8 cellular contexts compared by ENCODE assay signal in the genomic region with DNA sequence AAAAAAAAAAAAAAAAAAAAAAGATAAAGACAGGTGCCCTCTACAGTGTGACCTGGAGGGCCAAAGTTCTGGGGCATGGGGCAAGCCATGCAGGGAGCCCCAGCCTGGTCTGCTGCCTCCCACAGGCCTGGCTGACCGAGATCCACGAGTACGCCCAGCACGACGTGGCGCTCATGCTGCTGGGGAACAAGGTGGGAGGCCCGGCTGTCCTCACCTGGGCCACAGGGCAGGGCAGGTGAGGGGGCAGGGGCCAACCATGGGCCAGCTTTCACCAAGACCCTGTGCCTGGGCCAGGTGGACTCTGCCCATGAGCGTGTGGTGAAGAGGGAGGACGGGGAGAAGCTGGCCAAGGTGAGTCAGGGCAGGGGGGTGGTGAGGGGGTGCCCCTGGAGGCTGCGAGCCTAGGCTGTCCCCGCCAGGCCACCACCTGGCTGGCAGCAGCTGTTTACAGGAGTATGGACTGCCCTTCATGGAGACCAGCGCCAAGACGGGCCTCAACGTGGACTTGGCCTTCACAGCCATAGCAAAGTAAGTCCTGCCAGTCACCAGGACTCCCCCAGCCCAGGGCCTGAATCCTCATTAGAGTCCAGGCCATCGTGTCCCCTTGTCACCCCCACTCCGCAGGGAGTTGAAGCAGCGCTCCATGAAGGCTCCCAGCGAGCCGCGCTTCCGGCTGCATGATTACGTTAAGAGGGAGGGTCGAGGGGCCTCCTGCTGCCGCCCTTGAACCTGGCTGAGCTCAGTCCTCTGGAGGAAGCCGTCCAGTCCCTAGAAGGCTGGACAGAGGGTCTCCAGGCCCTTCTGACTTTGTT. TPM values are rescaled to one million over a fixed set of nuclear protein-coding genes. Genes with fewer than 3 reads are reported as not detected.
DNase-seq lines count a peak whose midpoint lies in the region; ATAC-seq, FAIRE-seq and TF ChIP-seq lines count a peak whose summit lies in the region.

No MANE protein-coding gene starts in this region.

- H3K4me1 ChIP-seq in MM.1S (ENCODE audit: low read length) (peaks cover 35% of the 10 kb centered on the region), adrenal gland (replicated peaks in 1 of 2) (peaks cover 38 to 66% of the 10 kb centered on the region in 2 donors), HepG2 (ENCODE audit: insufficient read depth, low read length) (peaks cover 69% of the 10 kb centered on the region), thoracic aorta (ENCODE audit: control insufficient read depth in 1 of 2, low read depth in 2 of 2) (peaks cover 32 to 79% of the 10 kb centered on the region in 2 donors)

- no peak for DNase-seq in GM10248 (ENCODE audit: extremely low spot score)
- peak; percentile 19 for DNase-seq in MM.1S
- peak in 2 of 7 donors; percentile 49 to 74 for DNase-seq in adrenal gland
- peak; percentile 38 for DNase-seq in HepG2 (ENCODE audit: low spot score)
- DNase-seq in thoracic aorta (ENCODE audit: low spot score): no peak
- no peak for DNase-seq in NCI-H2107 treated with DMSO at 0.1 percent for 48 hours (lab: John Stamatoyannopoulos, UW; ENCODE audit: unreplicated experiment)
- DNase-seq in anterior cingulate cortex (lab: John Stamatoyannopoulos, UW): no peak

- TF ChIP-seq EP300 in HepG2 (IDR thresholded peaks at IDR 0.05; ENCODE audit: low read depth in 2 of 2, low read length in 2 of 2): no peak
- TF ChIP-seq EP300 in HepG2 (CRISPR knock-in tag; IDR thresholded peaks at IDR 0.05; ENCODE audit: borderline replicate concordance): no peak

- TF ChIP-seq POLR2A in adrenal gland (IDR thresholded peaks at IDR 0.05): no peak
- TF ChIP-seq POLR2A in HepG2 (IDR thresholded peaks at IDR 0.05; ENCODE audit: insufficient read depth in 1 of 2, low read depth in 2 of 2, low read length in 2 of 2): peak; percentile 71 to 75

- 0 out of 2 replicates have a peak, but pooled peaks have one; percentile 24 for TF ChIP-seq RAD21 in HepG2 (CRISPR knock-in tag; IDR thresholded peaks at IDR 0.05)

- ATAC-seq in HepG2 (no peak), thoracic aorta (ENCODE audit: insufficient number of reproducible peaks, low FRiP score, low read depth) (no peak), HG02885 (IDR thresholded peaks at IDR 0.05; ENCODE audit: poor library complexity, unreplicated experiment) (no peak)

- H3K9ac ChIP-seq in MM.1S (ENCODE audit: low read length) (peak overlapping the region; percentile 97; the same call in 1 of the 2 replicates), HepG2 (ENCODE audit: insufficient read depth, low read depth, low read length) (peak overlapping the region; percentile 99)

- H3K4me2 ChIP-seq in MM.1S (ENCODE audit: low read depth, low read length) (peak overlapping the region; percentile 100), HepG2 (ENCODE audit: low read depth, low read length) (peak overlapping the region; percentile 97)

- POLR2A ChIA-PET in GM10248 (lab: Yijun Ruan, JAX) (interaction anchor here (0.6 to 1.3 kb wide), 4 partner anchors 113 to 370 kb away, joined by 4 to 7 read pairs (median 6); a partner anchor contains a TSS), HepG2 (lab: Yijun Ruan, JAX) (interaction anchor here (0.6 to 6.6 kb wide), 12 partner anchors 10 to 192 kb away, joined by 3 to 79 read pairs (median 4); a partner anchor contains a TSS)

- H3K79me2 ChIP-seq in MM.1S (ENCODE audit: low read length) (peaks cover 46% of the 10 kb centered on the region), HepG2 (ENCODE audit: insufficient read depth, low read length) (peaks cover 45% of the 10 kb centered on the region)

- peaks cover 37% of the 10 kb centered on the region for H4K20me1 ChIP-seq in MM.1S (ENCODE audit: insufficient read depth, low read length)
- peaks cover 73% of the 10 kb centered on the region for H4K20me1 ChIP-seq in HepG2 (ENCODE audit: insufficient read depth, low read length)

- H2AFZ ChIP-seq in MM.1S (ENCODE audit: low read length) (no peak overlapping the region), HepG2 (ENCODE audit: low read length) (no peak overlapping the region)

- H3K4me3 ChIP-seq in MM.1S (ENCODE audit: low read length) (peak overlapping the region; percentile 97), adrenal gland (peak overlapping the region in 2 of 4 donors; percentile 10 to 69), HepG2 (replicated peaks in 1 of 3; ENCODE audit: insufficient read depth in 1 of 3, low read depth in 2 of 3, low read length in 3 of 3) (peak overlapping the region; percentile 88 to 99 (median 98)), thoracic aorta (peak overlapping the region; percentile 74)

- intact Hi-C loops in adrenal gland (cut with DNase I) (loop anchor here in 1 of 2 donors (5.0 kb wide), 1 partner anchor 146 kb away; a partner anchor contains a TSS), HepG2 (cut with micrococcal nuclease; ENCODE audit: unreplicated experiment) (loop anchor here (1.0 kb wide), 1 partner anchor 130 kb away; no protein-coding TSS in a partner anchor)

- H3K36me3 ChIP-seq in MM.1S (replicated peaks; ENCODE audit: insufficient read depth, low read length) (peaks cover 4% of the 10 kb centered on the region; the same call in 1 of the 2 replicates), adrenal gland (replicated peaks in 1 of 2) (no peaks in the 10 kb centered on the region), HepG2 (replicated peaks in 1 of 2; ENCODE audit: control insufficient read depth in 1 of 2, insufficient read depth in 2 of 2, low read length in 2 of 2) (peaks cover 0 to 11% of the 10 kb centered on the region in 2 experiments; a peak in 3 of 5 replicates), thoracic aorta (no peaks in the 10 kb centered on the region)

- peaks cover 68% of the 10 kb centered on the region for H3F3A ChIP-seq in MM.1S (ENCODE audit: insufficient read depth, low read length)

- H3K27ac ChIP-seq in MM.1S (ENCODE audit: low read length): peak overlapping the region; percentile 62; the same call in 1 of the 2 replicates
- H3K27ac ChIP-seq in adrenal gland: peak overlapping the region in 4 of 5 donors; percentile 27 to 85 (median 62)
- H3K27ac ChIP-seq in HepG2 (ENCODE audit: extremely low read length, insufficient read depth, low read length): peak overlapping the region; percentile 85
- peak overlapping the region; percentile 51 to 72 for H3K27ac ChIP-seq in thoracic aorta

- FAIRE-seq in HepG2 (lab: Jason Lieb, UNC): no peak

- H3K9me3 ChIP-seq in MM.1S (replicated peaks; ENCODE audit: insufficient read depth, low read length): no peaks in the 10 kb centered on the region
- no peaks in the 10 kb centered on the region for H3K9me3 ChIP-seq in adrenal gland (replicated peaks in 1 of 3)
- H3K9me3 ChIP-seq in HepG2 (ENCODE audit: low read length): no peaks in the 10 kb centered on the region
- no peaks in the 10 kb centered on the region for H3K9me3 ChIP-seq in thoracic aorta

- H3K27me3 ChIP-seq in MM.1S (replicated peaks; ENCODE audit: insufficient read depth, low read length) (no peaks in the 10 kb centered on the region), adrenal gland (no peaks in the 10 kb centered on the region), HepG2 (ENCODE audit: control insufficient read depth in 1 of 2, insufficient read depth in 2 of 2, low read length in 2 of 2) (no peaks in the 10 kb centered on the region; a peak in 1 of 5 replicates), thoracic aorta (replicated peaks; ENCODE audit: insufficient read depth) (no peaks in the 10 kb centered on the region)

- 35 to 56% (median 43%) methylated on average over 7 to 25 of the region's 25 CpGs for WGBS in adrenal gland, 4 donors
- 8% methylated on average over 8 of the region's 25 CpGs for WGBS in HepG2 (ENCODE audit: low lambda C conversion rate)

- TF ChIP-seq CTCF in GM10248 (IDR thresholded peaks at IDR 0.05; ENCODE audit: control extremely low read depth, extremely low read depth, low read depth, missing control alignments) (peak; percentile 47), MM.1S (IDR thresholded peaks at IDR 0.05; ENCODE audit: low read length) (no peak), adrenal gland (IDR thresholded peaks at IDR 0.05) (no peak), HepG2 (CRISPR knock-in tag; IDR thresholded peaks at IDR 0.05) (peak; percentile 62), thoracic aorta (IDR thresholded peaks at IDR 0.05) (no peak)

- BruUV-seq in HepG2 (replicated peaks; lab: Mats Ljungman, UMichigan): no TSS peak

- no peaks in the 10 kb centered on the region for H3K9me2 ChIP-seq in MM.1S (replicated peaks; ENCODE audit: insufficient read depth, low read length)

- in situ Hi-C loops in HepG2 (cut with HindIII; ENCODE audit: extremely low pct_ligation_motif_present, low pct_unique_long_range_greater_than_20kb): no loop called here

- CTCF ChIA-PET in GM10248 (lab: Yijun Ruan, JAX) (interaction anchor here (0.7 to 6.3 kb wide), 10 partner anchors 9 to 790 kb away, joined by 3 to 78 read pairs (median 4); a partner anchor contains a TSS), HepG2 (lab: Yijun Ruan, JAX; ENCODE audit: low intra/inter-chr PET ratio, low total read pairs) (no interaction called here)

RNA-seq across cellular contexts. Expression of a gene that starts 2.7 kb away (rescaled TPM):
- total RNA-seq in adrenal gland (100 to 1,000 TPM in 1 of 8 donors, 10 to 100 TPM in 7; 28.4 to 129 (median 60.5) TPM), HepG2 (2016; rRNA removed; fragmentation: Illumina TruSeq; extraction: Trizol) (40.3 and 47.9 TPM in 2 replicates), thoracic aorta (10 to 100 TPM; 34.1 to 54.8 TPM)
- polyA plus RNA-seq in adrenal gland (10 to 100 TPM; 21.0 to 47.8 (median 43.8) TPM), HepG2 (2011; rRNA removed) (65.6 and 67.9 TPM in 2 replicates)
- total RNA-seq in HepG2 (2016; cell fraction: cytosol; rRNA removed; fragmentation: Illumina TruSeq; extraction: Trizol; ENCODE audit: low read depth): 34.6 and 39.0 TPM in 2 replicates
- total RNA-seq in HepG2 (2016; cell fraction: insoluble cytoplasmic fraction; rRNA removed; fragmentation: Illumina TruSeq; extraction: Trizol): 37.7 and 45.9 TPM in 2 replicates
- 86.6 and 88.7 TPM in 2 replicates for total RNA-seq in HepG2 (2016; cell fraction: membrane; rRNA removed; fragmentation: Illumina TruSeq; extraction: Trizol)
- total RNA-seq in HepG2 (2016; cell fraction: nucleus; rRNA removed; fragmentation: Illumina TruSeq; extraction: Trizol): 27.8 and 32.2 TPM in 2 replicates
- 42.1 and 56.2 TPM in 2 replicates for polyA plus RNA-seq in HepG2 (2011; cell fraction: cytosol; rRNA removed)
- polyA plus RNA-seq in HepG2 (2011; cell fraction: nucleus; rRNA removed): 119 and 145 TPM in 2 replicates
- polyA plus RNA-seq in HepG2 (2012): 36.5 and 51.9 TPM in 2 replicates
- polyA plus RNA-seq in HepG2 (2016; cell fraction: cytosol; fragmentation: Illumina TruSeq; extraction: Trizol; ENCODE audit: low read depth): 64.8 and 68.7 TPM in 2 replicates
- 43.6 and 56.9 TPM in 2 replicates for polyA plus RNA-seq in HepG2 (2016; cell fraction: insoluble cytoplasmic fraction; fragmentation: Illumina TruSeq; extraction: Trizol; ENCODE audit: low read depth)
- polyA plus RNA-seq in HepG2 (2016; cell fraction: membrane; fragmentation: Illumina TruSeq; extraction: Trizol; ENCODE audit: low read depth): 91.9 and 99.7 TPM in 2 replicates
- polyA plus RNA-seq in HepG2 (2016; cell fraction: nucleus; fragmentation: Illumina TruSeq; extraction: Trizol; ENCODE audit: insufficient read depth, low read depth): 74.4 and 76.4 TPM in 2 replicates
- 81.3 and 108 TPM in 2 replicates for polyA minus RNA-seq in HepG2 (2011; rRNA and poly(A)+ RNA removed; ENCODE audit: low replicate concordance)
- 41.1 and 51.4 TPM in 2 replicates for polyA minus RNA-seq in HepG2 (2011; cell fraction: cytosol; rRNA and poly(A)+ RNA removed)
- polyA minus RNA-seq in HepG2 (2011; cell fraction: nucleus; rRNA and poly(A)+ RNA removed): 18.5 and 21.0 TPM in 2 replicates

RNA-seq across cellular contexts. Expression of a gene that starts 4.5 kb away (rescaled TPM):
- 1 to 10 TPM in 6 of 8 donors, not detected in 2; 1.0 to 4.1 (median 1.8) TPM for total RNA-seq in adrenal gland
- 10 to 100 TPM in 1 of 3 donors, 1 to 10 TPM in 1, under 1 TPM in 1; 0.46 to 23.1 (median 6.7) TPM for polyA plus RNA-seq in adrenal gland
- 0.45 and 0.86 TPM in 2 replicates for total RNA-seq in HepG2 (2016; rRNA removed; fragmentation: Illumina TruSeq; extraction: Trizol)
- total RNA-seq in HepG2 (2016; cell fraction: cytosol; rRNA removed; fragmentation: Illumina TruSeq; extraction: Trizol; ENCODE audit: low read depth): 1.2 and 1.4 TPM in 2 replicates
- 0.62 and 1.3 TPM in 2 replicates for total RNA-seq in HepG2 (2016; cell fraction: insoluble cytoplasmic fraction; rRNA removed; fragmentation: Illumina TruSeq; extraction: Trizol)
- 0.96 and 1.9 TPM in 2 replicates for total RNA-seq in HepG2 (2016; cell fraction: membrane; rRNA removed; fragmentation: Illumina TruSeq; extraction: Trizol)
- total RNA-seq in HepG2 (2016; cell fraction: nucleus; rRNA removed; fragmentation: Illumina TruSeq; extraction: Trizol): 1.0 and 1.6 TPM in 2 replicates
- 3.6 and 3.7 TPM in 2 replicates for polyA plus RNA-seq in HepG2 (2011; rRNA removed)
- 2.2 and 3.4 TPM in 2 replicates for polyA plus RNA-seq in HepG2 (2011; cell fraction: cytosol; rRNA removed)
- 20.4 and 21.0 TPM in 2 replicates for polyA plus RNA-seq in HepG2 (2011; cell fraction: nucleus; rRNA removed)
- 2.3 and 3.3 TPM in 2 replicates for polyA plus RNA-seq in HepG2 (2012)
- polyA plus RNA-seq in HepG2 (2016; cell fraction: cytosol; fragmentation: Illumina TruSeq; extraction: Trizol; ENCODE audit: low read depth): 2.1 and 2.3 TPM in 2 replicates
- polyA plus RNA-seq in HepG2 (2016; cell fraction: insoluble cytoplasmic fraction; fragmentation: Illumina TruSeq; extraction: Trizol; ENCODE audit: low read depth): 0.92 and 1.1 TPM in 2 replicates
- 1.9 and 2.3 TPM in 2 replicates for polyA plus RNA-seq in HepG2 (2016; cell fraction: membrane; fragmentation: Illumina TruSeq; extraction: Trizol; ENCODE audit: low read depth)
- 3.2 and 3.9 TPM in 2 replicates for polyA plus RNA-seq in HepG2 (2016; cell fraction: nucleus; fragmentation: Illumina TruSeq; extraction: Trizol; ENCODE audit: insufficient read depth, low read depth)
- 6.5 and 7.6 TPM in 2 replicates for polyA minus RNA-seq in HepG2 (2011; rRNA and poly(A)+ RNA removed; ENCODE audit: low replicate concordance)
- polyA minus RNA-seq in HepG2 (2011; cell fraction: cytosol; rRNA and poly(A)+ RNA removed): 0.79 TPM in 1 of 2 replicates, not detected in the other
- 0.90 and 1.2 TPM in 2 replicates for polyA minus RNA-seq in HepG2 (2011; cell fraction: nucleus; rRNA and poly(A)+ RNA removed)
- not detected for total RNA-seq in thoracic aorta

RNA-seq across cellular contexts. Expression of a gene that starts 17.2 kb away (rescaled TPM):
- total RNA-seq in adrenal gland (100 to 1,000 TPM in 5 of 8 donors, 10 to 100 TPM in 3; 43.5 to 145 (median 104) TPM), HepG2 (2016; rRNA removed; fragmentation: Illumina TruSeq; extraction: Trizol) (9.1 and 22.1 TPM in 2 replicates), thoracic aorta (1,000 to 10,000 TPM in 1 of 2 donors, 100 to 1,000 TPM in 1; 838 to 1,071 TPM)
- polyA plus RNA-seq in adrenal gland (100 to 1,000 TPM in 2 of 3 donors, 1 to 10 TPM in 1; 9.2 to 359 (median 104) TPM), HepG2 (2011; rRNA removed) (23.0 and 40.7 TPM in 2 replicates)
- total RNA-seq in HepG2 (2016; cell fraction: cytosol; rRNA removed; fragmentation: Illumina TruSeq; extraction: Trizol; ENCODE audit: low read depth): 14.9 and 15.2 TPM in 2 replicates
- total RNA-seq in HepG2 (2016; cell fraction: insoluble cytoplasmic fraction; rRNA removed; fragmentation: Illumina TruSeq; extraction: Trizol): 6.6 and 20.8 TPM in 2 replicates
- 10.1 and 11.4 TPM in 2 replicates for total RNA-seq in HepG2 (2016; cell fraction: membrane; rRNA removed; fragmentation: Illumina TruSeq; extraction: Trizol)
- total RNA-seq in HepG2 (2016; cell fraction: nucleus; rRNA removed; fragmentation: Illumina TruSeq; extraction: Trizol): 26.8 and 33.4 TPM in 2 replicates
- 18.3 and 19.9 TPM in 2 replicates for polyA plus RNA-seq in HepG2 (2011; cell fraction: cytosol; rRNA removed)
- polyA plus RNA-seq in HepG2 (2011; cell fraction: nucleus; rRNA removed): 410 and 565 TPM in 2 replicates
- 20.8 and 52.6 TPM in 2 replicates for polyA plus RNA-seq in HepG2 (2012)
- polyA plus RNA-seq in HepG2 (2016; cell fraction: cytosol; fragmentation: Illumina TruSeq; extraction: Trizol; ENCODE audit: low read depth): 0.90 and 0.96 TPM in 2 replicates
- 6.2 and 8.3 TPM in 2 replicates for polyA plus RNA-seq in HepG2 (2016; cell fraction: insoluble cytoplasmic fraction; fragmentation: Illumina TruSeq; extraction: Trizol; ENCODE audit: low read depth)
- 1.6 TPM in 2 replicates for polyA plus RNA-seq in HepG2 (2016; cell fraction: membrane; fragmentation: Illumina TruSeq; extraction: Trizol; ENCODE audit: low read depth)
- 86.8 and 102 TPM in 2 replicates for polyA plus RNA-seq in HepG2 (2016; cell fraction: nucleus; fragmentation: Illumina TruSeq; extraction: Trizol; ENCODE audit: insufficient read depth, low read depth)
- polyA minus RNA-seq in HepG2 (2011; rRNA and poly(A)+ RNA removed; ENCODE audit: low replicate concordance): 24.5 and 75.7 TPM in 2 replicates
- polyA minus RNA-seq in HepG2 (2011; cell fraction: cytosol; rRNA and poly(A)+ RNA removed): 24.3 and 34.5 TPM in 2 replicates
- polyA minus RNA-seq in HepG2 (2011; cell fraction: nucleus; rRNA and poly(A)+ RNA removed): 72.0 and 84.2 TPM in 2 replicates

RNA-seq across cellular contexts. Expression of a gene that starts 43.5 kb away (rescaled TPM):
- total RNA-seq in adrenal gland: 1 to 10 TPM in 2 of 8 donors, under 1 TPM in 4, not detected in 2; 0.06 to 2.7 (median 0.62) TPM
- polyA plus RNA-seq in adrenal gland: 1 to 10 TPM in 2 of 3 donors, not detected in 1; 1.4 to 5.2 TPM
- total RNA-seq in HepG2 (2016; rRNA removed; fragmentation: Illumina TruSeq; extraction: Trizol): 1.2 and 1.4 TPM in 2 replicates
- 0.20 and 2.1 TPM in 2 replicates for total RNA-seq in HepG2 (2016; cell fraction: cytosol; rRNA removed; fragmentation: Illumina TruSeq; extraction: Trizol; ENCODE audit: low read depth)
- 0.56 and 0.91 TPM in 2 replicates for total RNA-seq in HepG2 (2016; cell fraction: insoluble cytoplasmic fraction; rRNA removed; fragmentation: Illumina TruSeq; extraction: Trizol)
- total RNA-seq in HepG2 (2016; cell fraction: membrane; rRNA removed; fragmentation: Illumina TruSeq; extraction: Trizol): 0.65 and 0.76 TPM in 2 replicates
- total RNA-seq in HepG2 (2016; cell fraction: nucleus; rRNA removed; fragmentation: Illumina TruSeq; extraction: Trizol): 0.65 and 1.9 TPM in 2 replicates
- 2.2 and 9.4 TPM in 2 replicates for polyA plus RNA-seq in HepG2 (2011; rRNA removed)
- polyA plus RNA-seq in HepG2 (2011; cell fraction: cytosol; rRNA removed): 0.65 and 1.0 TPM in 2 replicates
- polyA plus RNA-seq in HepG2 (2011; cell fraction: nucleus; rRNA removed): 13.6 and 21.2 TPM in 2 replicates
- 2.3 and 3.3 TPM in 2 replicates for polyA plus RNA-seq in HepG2 (2012)
- 0.10 TPM in 2 replicates for polyA plus RNA-seq in HepG2 (2016; cell fraction: cytosol; fragmentation: Illumina TruSeq; extraction: Trizol; ENCODE audit: low read depth)
- 0.49 and 0.81 TPM in 2 replicates for polyA plus RNA-seq in HepG2 (2016; cell fraction: insoluble cytoplasmic fraction; fragmentation: Illumina TruSeq; extraction: Trizol; ENCODE audit: low read depth)
- polyA plus RNA-seq in HepG2 (2016; cell fraction: membrane; fragmentation: Illumina TruSeq; extraction: Trizol; ENCODE audit: low read depth): 0.34 and 0.36 TPM in 2 replicates
- 4.1 and 6.3 TPM in 2 replicates for polyA plus RNA-seq in HepG2 (2016; cell fraction: nucleus; fragmentation: Illumina TruSeq; extraction: Trizol; ENCODE audit: insufficient read depth, low read depth)
- 4.0 TPM in 1 of 2 replicates, not detected in the other for polyA minus RNA-seq in HepG2 (2011; rRNA and poly(A)+ RNA removed; ENCODE audit: low replicate concordance)
- polyA minus RNA-seq in HepG2 (2011; cell fraction: cytosol; rRNA and poly(A)+ RNA removed): 0.88 and 1.8 TPM in 2 replicates
- polyA minus RNA-seq in HepG2 (2011; cell fraction: nucleus; rRNA and poly(A)+ RNA removed): 1.5 and 2.7 TPM in 2 replicates
- total RNA-seq in thoracic aorta: not detected

RNA-seq across cellular contexts. Expression of a gene that starts 52.4 kb away (rescaled TPM):
- total RNA-seq in adrenal gland: 100 to 1,000 TPM in 1 of 8 donors, 10 to 100 TPM in 7; 33.9 to 116 (median 57.2) TPM
- polyA plus RNA-seq in adrenal gland: 10 to 100 TPM; 21.9 to 96.3 (median 69.1) TPM
- 25.2 and 30.8 TPM in 2 replicates for total RNA-seq in HepG2 (2016; rRNA removed; fragmentation: Illumina TruSeq; extraction: Trizol)
- total RNA-seq in HepG2 (2016; cell fraction: cytosol; rRNA removed; fragmentation: Illumina TruSeq; extraction: Trizol; ENCODE audit: low read depth): 66.8 and 68.3 TPM in 2 replicates
- total RNA-seq in HepG2 (2016; cell fraction: insoluble cytoplasmic fraction; rRNA removed; fragmentation: Illumina TruSeq; extraction: Trizol): 24.8 and 34.9 TPM in 2 replicates
- total RNA-seq in HepG2 (2016; cell fraction: membrane; rRNA removed; fragmentation: Illumina TruSeq; extraction: Trizol): 73.3 and 82.0 TPM in 2 replicates
- 20.0 and 20.9 TPM in 2 replicates for total RNA-seq in HepG2 (2016; cell fraction: nucleus; rRNA removed; fragmentation: Illumina TruSeq; extraction: Trizol)
- polyA plus RNA-seq in HepG2 (2011; rRNA removed): 70.9 and 72.7 TPM in 2 replicates
- 88.3 and 159 TPM in 2 replicates for polyA plus RNA-seq in HepG2 (2011; cell fraction: cytosol; rRNA removed)
- polyA plus RNA-seq in HepG2 (2011; cell fraction: nucleus; rRNA removed): 109 and 133 TPM in 2 replicates
- 26.5 and 34.3 TPM in 2 replicates for polyA plus RNA-seq in HepG2 (2012)
- polyA plus RNA-seq in HepG2 (2016; cell fraction: cytosol; fragmentation: Illumina TruSeq; extraction: Trizol; ENCODE audit: low read depth): 136 and 139 TPM in 2 replicates
- 45.5 and 48.4 TPM in 2 replicates for polyA plus RNA-seq in HepG2 (2016; cell fraction: insoluble cytoplasmic fraction; fragmentation: Illumina TruSeq; extraction: Trizol; ENCODE audit: low read depth)
- 121 and 123 TPM in 2 replicates for polyA plus RNA-seq in HepG2 (2016; cell fraction: membrane; fragmentation: Illumina TruSeq; extraction: Trizol; ENCODE audit: low read depth)
- 52.7 and 57.3 TPM in 2 replicates for polyA plus RNA-seq in HepG2 (2016; cell fraction: nucleus; fragmentation: Illumina TruSeq; extraction: Trizol; ENCODE audit: insufficient read depth, low read depth)
- 111 and 121 TPM in 2 replicates for polyA minus RNA-seq in HepG2 (2011; rRNA and poly(A)+ RNA removed; ENCODE audit: low replicate concordance)
- polyA minus RNA-seq in HepG2 (2011; cell fraction: cytosol; rRNA and poly(A)+ RNA removed): 30.5 and 31.0 TPM in 2 replicates
- 41.5 and 46.5 TPM in 2 replicates for polyA minus RNA-seq in HepG2 (2011; cell fraction: nucleus; rRNA and poly(A)+ RNA removed)
- 10 to 100 TPM; 13.7 to 47.7 TPM for total RNA-seq in thoracic aorta

Comparison
In these comparisons a context has a peak if more than half of its experiments do, and no peak if none do; other contexts are left out.
1. DNase-seq: peak in MM.1S (single experiment) and HepG2 (single experiment); none in GM10248 (single experiment), thoracic aorta (single experiment), NCI-H2107 treated with DMSO at 0.1 percent for 48 hours (single experiment) and anterior cingulate cortex (0 of 58).
2. CTCF ChIP-seq: peak in GM10248 (single experiment) and HepG2 (single experiment); none in MM.1S (single experiment), adrenal gland (0 of 6) and thoracic aorta (single experiment).
3. POLR2A ChIP-seq: peak in HepG2 (2 of 2); none in adrenal gland (0 of 2).
4. RNA of a gene that starts 17.2 kb away (total RNA-seq): 838 to 1,071 TPM in thoracic aorta; 43.5 to 145 TPM in adrenal gland and 6.6 to 33.4 TPM in HepG2; every median in the first group is over 4 times any median in the second.
5. Peak in every context shown above with its lines, with median percentiles within 50 percentile points of each other: H3K27ac ChIP-seq.